Comparison of ENCODE assay signal across 22 cellular contexts in the genomic region with DNA sequence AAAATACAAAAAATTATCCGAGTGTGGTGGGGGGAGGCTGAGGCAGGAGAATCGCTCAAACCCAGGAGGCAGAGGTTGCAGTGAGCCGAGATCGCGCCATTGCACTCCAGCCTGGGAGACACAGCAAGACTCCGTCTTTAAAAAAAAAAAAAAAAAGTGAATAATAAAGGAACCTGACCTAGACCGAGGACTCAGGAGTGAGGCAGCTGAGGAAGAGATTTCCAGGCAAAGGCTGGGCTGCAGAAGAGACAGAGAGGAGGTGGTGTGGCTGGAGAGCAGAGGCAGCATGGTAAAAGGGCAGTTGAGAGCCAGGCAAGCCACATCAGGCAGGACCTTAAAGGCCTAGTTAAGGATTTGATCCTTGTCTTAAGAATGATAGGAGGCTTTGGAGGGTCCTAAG.
"Had no signal": no experiment of that assay in that cellular context is flagged by ENCODE, and none has a peak within 500 bp of the region (broad histone marks: within the 10 kb centered on the region; RNA-seq: fewer than 3 reads in every experiment).

No MANE protein-coding gene starts in this region.

- H3K27ac ChIP-seq: HL-60 had no signal

- FAIRE-seq: HTR-8/SVneo, RCC 7860 had no signal

- H3K9me3 ChIP-seq: SK-N-SH had no signal

- H3K4me2 ChIP-seq: SK-N-SH had no signal

- DNase-seq: Karpas-422, KG1, MM.1S, NCI-H1092 treated with DMSO at 0.1 percent for 48 hours, NCI-H1436, NCI-H187, NCI-H2029, NCI-H2081 treated with DMSO at 0.1 percent for 48 hours, NCI-H2171, NCI-H226, NCI-H446, NCI-H510A, NCI-H524 treated with DMSO at 0.1 percent for 48 hours, NCI-H69, NCI-H774, RPMI8226, SK-N-SH, SW 1271, T-cell had no signal

- ATAC-seq: T-cell had no signal

- H3K9ac ChIP-seq: SK-N-SH had no signal
